Comparison of ENCODE assay signal across 23 cellular contexts in the genomic region with DNA sequence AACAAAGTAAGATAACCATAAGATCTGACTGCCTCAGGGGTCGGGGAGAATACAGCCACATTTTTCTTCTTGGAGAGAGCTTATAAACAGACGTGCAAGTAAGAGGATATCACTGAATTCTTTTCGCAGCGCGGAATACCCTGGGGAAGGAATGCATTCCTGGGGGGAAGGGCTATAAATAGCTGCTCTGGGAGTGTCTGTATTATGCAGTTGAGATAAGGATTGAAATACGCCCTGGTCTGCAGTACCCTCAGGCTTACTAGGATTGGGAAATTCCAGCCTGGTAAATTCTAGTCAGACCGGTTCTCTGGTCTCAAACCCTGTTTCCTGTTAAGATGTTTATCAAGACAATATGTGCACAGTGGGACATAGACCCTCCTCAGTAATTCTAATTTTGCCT.
DNase-seq lines count a peak whose midpoint lies in the region; ATAC-seq and TF ChIP-seq lines count a peak whose summit lies in the region.
"Had no signal": no experiment of that assay in that cellular context is flagged by ENCODE, and none has a peak within 500 bp of the region (broad histone marks: within the 10 kb centered on the region; RNA-seq: fewer than 3 reads in every experiment).

No MANE protein-coding gene starts in this region.

- no peak for TF ChIP-seq CTCF in PC-3 (conservative IDR thresholded peaks at IDR 0.05; ENCODE audit: low read depth, low read length)
- TF ChIP-seq CTCF in endothelial cell (IDR thresholded peaks at IDR 0.05; ENCODE audit: unreplicated experiment) = no peak

- H3K4me3 Mint-ChIP-seq in activated CD4-positive, alpha-beta T cell treated with anti-CD3 and anti-CD28 coated beads, Interleukin-2, amount 10 ng/mL, durations not matched to agents 7 days and 5 days = no peak overlapping the region
- H3K4me3 Mint-ChIP-seq in endothelial cell (ENCODE audit: unreplicated experiment) = no peak overlapping the region
- H3K4me3 Mint-ChIP-seq: activated B cell treated with CpG ODN at 0.5 μM for 24 hours; activated naive CD8-positive, alpha-beta T cell treated with anti-CD3 and anti-CD28 coated beads, Interleukin-2, amount 10 ng/mL, durations not matched to agents 7 days and 5 days; activated T-helper 1 cell treated with anti-CD3 and anti-CD28 coated beads, Interleukin-12 subunit alpha, Interleukin-12 subunit beta, Interleukin-2, Interleukin-4 antibody, amounts not matched to agents 30 ng/mL and 10 ng/mL and 1 ng/mL, durations not matched to agents 14 hours and 24 hours and 36 hours; endodermal cell; memory B cell; neural crest cell; T-helper 17 cell had no signal

- H3F3A ChIP-seq in PC-3 (ENCODE audit: low read length, unreplicated experiment) = no peaks in the 10 kb centered on the region

- no peak overlapping the region for H3K56ac ChIP-seq in mesendoderm (ENCODE audit: low read length)

- peaks cover 3% of the 10 kb centered on the region for H3K9me3 Mint-ChIP-seq in activated CD4-positive, alpha-beta T cell treated with anti-CD3 and anti-CD28 coated beads, Interleukin-2, amount 10 ng/mL, durations not matched to agents 7 days and 5 days
- no peaks in the 10 kb centered on the region for H3K9me3 Mint-ChIP-seq in endothelial cell (ENCODE audit: unreplicated experiment)
- H3K9me3 Mint-ChIP-seq: activated B cell treated with CpG ODN at 0.5 μM for 24 hours had no signal

- DNase-seq in EH (ENCODE audit: low read depth) (peak; percentile 37), PC-3 (peak; percentile 58), dedifferentiated amniotic fluid mesenchymal stem cell (ENCODE audit: extremely low spot score) (peak; percentile 49), mesendoderm (peak; percentile 69), SKM-1 (lab: John Stamatoyannopoulos, UW; ENCODE audit: unreplicated experiment) (no peak), NOMO-1 treated with dmso at 0.1 percent for 144 hours (lab: John Stamatoyannopoulos, UW; ENCODE audit: unreplicated experiment) (no peak), endothelial cell (ENCODE audit: low spot score) (no peak)
- no peak for DNase-seq in activated CD4-positive, alpha-beta T cell treated with anti-CD3 and anti-CD28 coated beads, Interleukin-2, amount 10 ng/mL, durations not matched to agents 7 days and 5 days
- DNase-seq: activated B cell treated with CpG ODN at 0.5 μM for 24 hours; activated CD8-positive, alpha-beta memory T cell treated with anti-CD3 and anti-CD28 coated beads for 24 hours; activated naive CD8-positive, alpha-beta T cell treated with anti-CD3 and anti-CD28 coated beads, Interleukin-2, amount 10 ng/mL, durations not matched to agents 7 days and 5 days; endodermal cell; NCI-H1092; NK-92 treated with Interleukin-12 subunit alpha and Interleukin-12 subunit beta, amount 100 ng/mL, for 24 hours; Right ventricle myocardium superior; T-helper 17 cell had no signal

- no peak overlapping the region for H4K5ac ChIP-seq in mesendoderm (ENCODE audit: low read length)

- CTCF ChIA-PET in PC-3 (lab: Charles Lee) = no interaction called here
- CTCF ChIA-PET in activated CD4-positive, alpha-beta T cell treated with anti-CD3 and anti-CD28 coated beads, Interleukin-2, amount 10 ng/mL, durations not matched to agents 7 days and 5 days (lab: Charles Lee) = no interaction called here

- no peak overlapping the region for H3K27ac Mint-ChIP-seq in activated CD4-positive, alpha-beta T cell treated with anti-CD3 and anti-CD28 coated beads, Interleukin-2, amount 10 ng/mL, durations not matched to agents 7 days and 5 days
- no peak overlapping the region for H3K27ac Mint-ChIP-seq in endothelial cell (ENCODE audit: unreplicated experiment)
- H3K27ac Mint-ChIP-seq: activated B cell treated with CpG ODN at 0.5 μM for 24 hours; activated naive CD8-positive, alpha-beta T cell treated with anti-CD3 and anti-CD28 coated beads, Interleukin-2, amount 10 ng/mL, durations not matched to agents 7 days and 5 days; activated T-helper 1 cell treated with anti-CD3 and anti-CD28 coated beads, Interleukin-12 subunit alpha, Interleukin-12 subunit beta, Interleukin-2, Interleukin-4 antibody, amounts not matched to agents 30 ng/mL and 10 ng/mL and 1 ng/mL, durations not matched to agents 14 hours and 24 hours and 36 hours; endodermal cell; memory B cell; T-helper 17 cell had no signal

- H3K18ac ChIP-seq in mesendoderm (ENCODE audit: low read length) = no peak overlapping the region

- no peaks in the 10 kb centered on the region for H3K36me3 Mint-ChIP-seq in activated CD4-positive, alpha-beta T cell treated with anti-CD3 and anti-CD28 coated beads, Interleukin-2, amount 10 ng/mL, durations not matched to agents 7 days and 5 days (ENCODE audit: low read depth)
- no peaks in the 10 kb centered on the region for H3K36me3 Mint-ChIP-seq in endothelial cell (ENCODE audit: low read depth, unreplicated experiment)
- H3K36me3 Mint-ChIP-seq: activated naive CD8-positive, alpha-beta T cell treated with anti-CD3 and anti-CD28 coated beads, Interleukin-2, amount 10 ng/mL, durations not matched to agents 7 days and 5 days; memory B cell had no signal

- H3K4me1 ChIP-seq in PC-3 (ENCODE audit: insufficient read depth, low read length) = no peaks in the 10 kb centered on the region
- no peaks in the 10 kb centered on the region for H3K4me1 ChIP-seq in mesendoderm (ENCODE audit: control insufficient read depth, low read depth, low read length)
- H3K4me1 ChIP-seq: gastroesophageal sphincter had no signal

- no peak overlapping the region for H3K4ac ChIP-seq in mesendoderm (ENCODE audit: low read depth, low read length)

- H2BK15ac ChIP-seq in mesendoderm (replicated peaks; ENCODE audit: low read depth) = no peak overlapping the region

- intact Hi-C loops in PC-3 (cut with micrococcal nuclease) = no loop called here

- H2BK120ac ChIP-seq in mesendoderm (ENCODE audit: low read depth, low read length) = no peak overlapping the region

- no peak overlapping the region for H2AK5ac ChIP-seq in mesendoderm (ENCODE audit: low read length)

- no peaks in the 10 kb centered on the region for H3K36me3 ChIP-seq in PC-3 (ENCODE audit: low read depth, low read length)
- no peaks in the 10 kb centered on the region for H3K36me3 ChIP-seq in mesendoderm (ENCODE audit: control insufficient read depth, insufficient read depth, low read length)
- H3K36me3 ChIP-seq: gastroesophageal sphincter, thoracic aorta had no signal

- no TSS peak for BruUV-seq in PC-3 (replicated peaks; lab: Mats Ljungman, UMichigan)

- H3K4me1 Mint-ChIP-seq in activated CD4-positive, alpha-beta T cell treated with anti-CD3 and anti-CD28 coated beads, Interleukin-2, amount 10 ng/mL, durations not matched to agents 7 days and 5 days = no peaks in the 10 kb centered on the region
- H3K4me1 Mint-ChIP-seq in endothelial cell (ENCODE audit: unreplicated experiment) = no peaks in the 10 kb centered on the region
- H3K4me1 Mint-ChIP-seq: activated B cell treated with CpG ODN at 0.5 μM for 24 hours; activated naive CD8-positive, alpha-beta T cell treated with anti-CD3 and anti-CD28 coated beads, Interleukin-2, amount 10 ng/mL, durations not matched to agents 7 days and 5 days; endodermal cell; memory B cell; neural crest cell; T-helper 17 cell had no signal

- POLR2A ChIA-PET in PC-3 (lab: Charles Lee; ENCODE audit: unreplicated experiment) = no interaction called here
- POLR2A ChIA-PET in activated CD4-positive, alpha-beta T cell treated with anti-CD3 and anti-CD28 coated beads, Interleukin-2, amount 10 ng/mL, durations not matched to agents 7 days and 5 days (lab: Charles Lee) = no interaction called here

- H3K9me2 ChIP-seq in PC-3 (replicated peaks; ENCODE audit: low read length) = no peaks in the 10 kb centered on the region

- ATAC-seq in PC-3 = no peak
- ATAC-seq: gastroesophageal sphincter, K562, T-helper 17 cell had no signal

- H3K27me3 ChIP-seq in PC-3 (ENCODE audit: low read length) (no peaks in the 10 kb centered on the region), mesendoderm (ENCODE audit: insufficient read depth, low read length, poor library complexity) (peaks cover 2% of the 10 kb centered on the region)
- H3K27me3 ChIP-seq: gastroesophageal sphincter had no signal

- H4K8ac ChIP-seq in mesendoderm (ENCODE audit: low read depth, low read length) = no peak overlapping the region

- WGBS in mesendoderm (ENCODE audit: extremely low coverage, insufficient coverage, low lambda C conversion rate) = no CpG with 5 or more reads among the region's 7 CpGs

- no peak overlapping the region for H2AFZ ChIP-seq in PC-3 (ENCODE audit: low read length)

- H3K4me2 ChIP-seq in PC-3 (ENCODE audit: low read length) = no peak overlapping the region
- H3K4me2 ChIP-seq in mesendoderm (ENCODE audit: low read length) = no peak overlapping the region

- H3K79me1 ChIP-seq in mesendoderm (ENCODE audit: low read length) = no peaks in the 10 kb centered on the region

- no peak overlapping the region for H3K4me3 ChIP-seq in PC-3 (ENCODE audit: low read length)
- H3K4me3 ChIP-seq in mesendoderm (ENCODE audit: low read length) = no peak overlapping the region
- H3K4me3 ChIP-seq: gastroesophageal sphincter, K562, thoracic aorta had no signal

- H3K27ac ChIP-seq in PC-3 (ENCODE audit: low read length) (no peak overlapping the region), mesendoderm (ENCODE audit: low read depth, low read length) (no peak overlapping the region)
- H3K27ac ChIP-seq: gastroesophageal sphincter, HL-60, thoracic aorta had no signal

- H3K9me3 ChIP-seq in PC-3 (ENCODE audit: low read length) = no peaks in the 10 kb centered on the region
- H3K9me3 ChIP-seq: thoracic aorta had no signal

- no peaks in the 10 kb centered on the region for H4K20me1 ChIP-seq in PC-3 (ENCODE audit: low read length)

- no peak overlapping the region for H3K23ac ChIP-seq in mesendoderm (ENCODE audit: low read length)

- no peak overlapping the region for H2BK5ac ChIP-seq in mesendoderm (ENCODE audit: low read length)

- H3K9ac ChIP-seq in PC-3 (ENCODE audit: low read length) = no peak overlapping the region
- no peak overlapping the region for H3K9ac ChIP-seq in mesendoderm (ENCODE audit: low read length)

- no peaks in the 10 kb centered on the region for H3K79me2 ChIP-seq in PC-3 (ENCODE audit: low read length)
- H3K79me2 ChIP-seq in mesendoderm (ENCODE audit: control insufficient read depth, insufficient read depth, low read length) = no peaks in the 10 kb centered on the region

- no peaks in the 10 kb centered on the region for H3K27me3 Mint-ChIP-seq in activated CD4-positive, alpha-beta T cell treated with anti-CD3 and anti-CD28 coated beads, Interleukin-2, amount 10 ng/mL, durations not matched to agents 7 days and 5 days
- no peaks in the 10 kb centered on the region for H3K27me3 Mint-ChIP-seq in endothelial cell (ENCODE audit: unreplicated experiment)
- H3K27me3 Mint-ChIP-seq: activated B cell treated with CpG ODN at 0.5 μM for 24 hours; activated naive CD8-positive, alpha-beta T cell treated with anti-CD3 and anti-CD28 coated beads, Interleukin-2, amount 10 ng/mL, durations not matched to agents 7 days and 5 days; memory B cell; T-helper 17 cell had no signal

Comparison
In these comparisons a context has a peak if more than half of its experiments do, and no peak if none do; other contexts are left out.
1. DNase-seq: peak in EH (single experiment), PC-3 (single experiment), dedifferentiated amniotic fluid mesenchymal stem cell (single experiment) and mesendoderm (single experiment); none in activated CD4-positive, alpha-beta T cell treated with anti-CD3 and anti-CD28 coated beads, Interleukin-2, amount 10 ng/mL, durations not matched to agents 7 days and 5 days (single experiment), SKM-1 (single experiment), NOMO-1 treated with dmso at 0.1 percent for 144 hours (single experiment) and endothelial cell (single experiment).